15 cellular contexts compared by ENCODE assay signal in genomic region chr12:20410746-20411145, GRCh38. TPM values are rescaled to one million over a fixed set of nuclear protein-coding genes. Genes with fewer than 3 reads are reported as not detected.
"Had no signal": no experiment of that assay in that cellular context is flagged by ENCODE, and none has a peak within 500 bp of the region (broad histone marks: within the 10 kb centered on the region; RNA-seq: fewer than 3 reads in every experiment).

No MANE protein-coding gene starts in this region.

- H3K27ac ChIP-seq: suprapubic skin, upper lobe of left lung had no signal

- H3K4me3 Mint-ChIP-seq: activated naive CD8-positive, alpha-beta T cell treated with anti-CD3 and anti-CD28 coated beads, Interleukin-2, amount 50 U/mL, for 24 hours; activated T-helper 17 cell treated with anti-CD3 and anti-CD28 coated beads, Interleukin-2, amount 50 U/mL, for 72 hours; neural crest cell; stimulated activated naive CD8-positive, alpha-beta T cell treated with anti-CD3 and anti-CD28 coated beads, Interleukin-15, Interleukin-2, amounts not matched to agents 100 ng/mL and 50 ng/mL, for 24 hours had no signal

- H3K27me3 Mint-ChIP-seq: activated naive CD8-positive, alpha-beta T cell treated with anti-CD3 and anti-CD28 coated beads, Interleukin-2, amount 50 U/mL, for 24 hours; stimulated activated naive CD8-positive, alpha-beta T cell treated with anti-CD3 and anti-CD28 coated beads, Interleukin-15, Interleukin-2, amounts not matched to agents 100 ng/mL and 50 ng/mL, for 24 hours had no signal

- ATAC-seq: activated naive CD8-positive, alpha-beta T cell treated with anti-CD3 and anti-CD28 coated beads, Interleukin-2, amount 50 U/mL, for 24 hours; activated T-helper 17 cell treated with anti-CD3 and anti-CD28 coated beads, Interleukin-2, amount 50 U/mL, for 72 hours; sciatic nerve had no signal

- H3K27ac Mint-ChIP-seq: activated naive CD8-positive, alpha-beta T cell treated with anti-CD3 and anti-CD28 coated beads, Interleukin-2, amount 50 U/mL, for 24 hours; activated T-helper 17 cell treated with anti-CD3 and anti-CD28 coated beads, Interleukin-2, amount 50 U/mL, for 72 hours; stimulated activated naive CD8-positive, alpha-beta T cell treated with anti-CD3 and anti-CD28 coated beads, Interleukin-15, Interleukin-2, amounts not matched to agents 100 ng/mL and 50 ng/mL, for 24 hours had no signal

- H3K9me3 Mint-ChIP-seq: activated T-helper 17 cell treated with anti-CD3 and anti-CD28 coated beads, Interleukin-2, amount 50 U/mL, for 72 hours; neural crest cell; stimulated activated naive CD8-positive, alpha-beta T cell treated with anti-CD3 and anti-CD28 coated beads, Interleukin-15, Interleukin-2, amounts not matched to agents 100 ng/mL and 50 ng/mL, for 24 hours had no signal

- DNase-seq: activated CD4-positive, CD25-positive, alpha-beta regulatory T cell treated with anti-CD3 and anti-CD28 coated beads, Interleukin-2, amount 50 U/mL, for 72 hours; activated naive CD4-positive, alpha-beta T cell treated with Interleukin-2 at 50 U/mL for 16 hours; activated naive CD8-positive, alpha-beta T cell treated with anti-CD3 and anti-CD28 coated beads, Interleukin-2, amount 50 U/mL, for 24 hours; aorta; cerebellar nuclear complex; effector memory CD4-positive, alpha-beta T cell; head of caudate nucleus; T-helper 2 cell; upper lobe of left lung had no signal

- H3K4me3 ChIP-seq: suprapubic skin, upper lobe of left lung had no signal

- H3K4me1 ChIP-seq: upper lobe of left lung had no signal

- H3K4me1 Mint-ChIP-seq: activated naive CD8-positive, alpha-beta T cell treated with anti-CD3 and anti-CD28 coated beads, Interleukin-2, amount 50 U/mL, for 24 hours; activated T-helper 17 cell treated with anti-CD3 and anti-CD28 coated beads, Interleukin-2, amount 50 U/mL, for 72 hours had no signal

- H3K36me3 ChIP-seq: suprapubic skin, upper lobe of left lung had no signal

- H3K27me3 ChIP-seq: suprapubic skin, upper lobe of left lung had no signal

- H3K9me3 ChIP-seq: suprapubic skin, upper lobe of left lung had no signal

RNA-seq across cellular contexts. Expression of gene PDE3A, which starts 42.4 kb away (rescaled TPM):
- total RNA-seq: activated CD8-positive, alpha-beta memory T cell treated with anti-CD3 and anti-CD28 coated beads for 36 hours; activated T-helper 17 cell treated with anti-CD3 and anti-CD28 coated beads, Interleukin-2, amount 50 U/mL, for 72 hours had no signal
